Comparison of ENCODE assay signal across 8 cellular contexts in genomic region chr16:87570938-87571867, GRCh38. TPM values are rescaled to one million over a fixed set of nuclear protein-coding genes. Genes with fewer than 3 reads are reported as not detected.
A peak's percentile ranks its signal among the peaks of the same experiment; 100 is the strongest.
DNase-seq lines count a peak whose midpoint lies in the region; ATAC-seq and TF ChIP-seq lines count a peak whose summit lies in the region.

No MANE protein-coding gene starts in this region.

- H3K9me3 Mint-ChIP-seq in natural killer cell = no peaks in the 10 kb centered on the region
- no peaks in the 10 kb centered on the region for H3K9me3 Mint-ChIP-seq in natural killer cell treated with Interleukin-12 subunit alpha and Interleukin-12 subunit beta and Interleukin-15 and Interleukin-18, amount 100 ng/mL, for 72 hours

- intact Hi-C loops in natural killer cell (cut with micrococcal nuclease) = no loop called here

- DNase-seq in natural killer cell (no peak), SHP77 treated with DMSO at 0.1 percent for 48 hours (lab: John Stamatoyannopoulos, UW) (peak; percentile 83), foreskin fibroblast (peak; percentile 48 to 75), renal cortical epithelial cell (ENCODE audit: low read depth) (peak; percentile 38)
- DNase-seq in natural killer cell treated with Interleukin-12 subunit alpha and Interleukin-12 subunit beta and Interleukin-15 and Interleukin-18, amount 100 ng/mL, for 72 hours (ENCODE audit: low spot score) = no peak
- no peak for DNase-seq in activated effector memory CD4-positive, alpha-beta T cell treated with Interleukin-2 at 50 U/mL for 16 hours

- H3K27ac Mint-ChIP-seq in natural killer cell = no peak overlapping the region
- no peak overlapping the region for H3K27ac Mint-ChIP-seq in natural killer cell treated with Interleukin-12 subunit alpha and Interleukin-12 subunit beta and Interleukin-15 and Interleukin-18, amount 100 ng/mL, for 72 hours

- no peak overlapping the region for H3K4me3 Mint-ChIP-seq in natural killer cell
- H3K4me3 Mint-ChIP-seq in natural killer cell treated with Interleukin-12 subunit alpha and Interleukin-12 subunit beta and Interleukin-15 and Interleukin-18, amount 100 ng/mL, for 72 hours = no peak overlapping the region

- no peaks in the 10 kb centered on the region for H3K36me3 Mint-ChIP-seq in natural killer cell
- H3K36me3 Mint-ChIP-seq in natural killer cell treated with Interleukin-12 subunit alpha and Interleukin-12 subunit beta and Interleukin-15 and Interleukin-18, amount 100 ng/mL, for 72 hours = no peaks in the 10 kb centered on the region

- ATAC-seq in natural killer cell = peak in 2 of 3 donors; percentile 22 to 48
- no peak for ATAC-seq in natural killer cell treated with Interleukin-12 subunit alpha and Interleukin-12 subunit beta and Interleukin-15 and Interleukin-18, amount 100 ng/mL, for 72 hours
- no peak for ATAC-seq in HG02885 (IDR thresholded peaks at IDR 0.05; ENCODE audit: poor library complexity, unreplicated experiment)
- ATAC-seq in HG03442 (IDR thresholded peaks at IDR 0.05; ENCODE audit: unreplicated experiment) = no peak

- H3K4me1 Mint-ChIP-seq in natural killer cell = no peaks in the 10 kb centered on the region
- H3K4me1 Mint-ChIP-seq in natural killer cell treated with Interleukin-12 subunit alpha and Interleukin-12 subunit beta and Interleukin-15 and Interleukin-18, amount 100 ng/mL, for 72 hours (ENCODE audit: low read depth in 2 of 2) = peaks cover 0 to 2% of the 10 kb centered on the region in 2 donors

- no peak for TF ChIP-seq CTCF in natural killer cell (IDR thresholded peaks at IDR 0.05)
- TF ChIP-seq CTCF in foreskin fibroblast (IDR thresholded peaks at IDR 0.05; ENCODE audit: low read depth, low read length) = peak; percentile 47

- H3K27me3 Mint-ChIP-seq in natural killer cell (ENCODE audit: low read depth in 2 of 2) = peaks cover under 1 to 3% of the 10 kb centered on the region in 2 donors
- peaks cover 12 to 20% of the 10 kb centered on the region in 2 donors for H3K27me3 Mint-ChIP-seq in natural killer cell treated with Interleukin-12 subunit alpha and Interleukin-12 subunit beta and Interleukin-15 and Interleukin-18, amount 100 ng/mL, for 72 hours

- H3K4me3 ChIP-seq in foreskin fibroblast (ENCODE audit: low read depth in 1 of 2, low read length in 2 of 2) = no peak overlapping the region

RNA-seq across cellular contexts. Expression of gene JPH3, which starts 31.1 kb away (rescaled TPM):
- not detected for total RNA-seq in natural killer cell
- total RNA-seq in natural killer cell treated with Interleukin-12 subunit alpha and Interleukin-12 subunit beta and Interleukin-15 and Interleukin-18, amount 100 ng/mL, for 72 hours = not detected
- total RNA-seq in renal cortical epithelial cell = 0.35 and 0.50 TPM in 2 replicates

Comparison
In these comparisons a context has a peak if more than half of its experiments do, and no peak if none do; other contexts are left out.
1. ATAC-seq: peak in natural killer cell (2 of 3); none in natural killer cell treated with Interleukin-12 subunit alpha and Interleukin-12 subunit beta and Interleukin-15 and Interleukin-18, amount 100 ng/mL, for 72 hours (0 of 2), HG02885 (single experiment) and HG03442 (single experiment).
2. DNase-seq: peak in SHP77 treated with DMSO at 0.1 percent for 48 hours (single experiment), foreskin fibroblast (2 of 2) and renal cortical epithelial cell (single experiment); none in natural killer cell (single experiment), natural killer cell treated with Interleukin-12 subunit alpha and Interleukin-12 subunit beta and Interleukin-15 and Interleukin-18, amount 100 ng/mL, for 72 hours (single experiment) and activated effector memory CD4-positive, alpha-beta T cell treated with Interleukin-2 at 50 U/mL for 16 hours (single experiment).